ENCODE assay signal across 13 cellular contexts in the genomic region with DNA sequence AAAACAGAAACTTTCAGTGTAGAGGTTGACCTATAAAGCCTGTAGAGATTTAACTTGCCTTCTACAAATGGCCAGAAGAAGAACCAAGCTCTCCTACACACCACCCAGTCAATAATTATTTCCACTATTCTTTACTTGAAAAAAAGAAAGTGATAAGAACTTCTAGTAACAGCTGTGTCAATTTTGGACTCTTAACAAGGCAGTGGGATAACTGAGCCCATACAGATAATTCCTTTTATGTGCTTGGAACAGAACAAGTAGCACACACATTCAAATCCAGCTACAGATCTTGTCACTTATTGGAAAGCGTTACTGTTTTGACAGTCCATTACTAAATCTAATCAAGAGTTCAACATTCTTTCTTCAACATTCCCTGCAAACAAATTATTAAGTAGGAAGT. TPM values are rescaled to one million over a fixed set of nuclear protein-coding genes. Genes with fewer than 3 reads are reported as not detected.
DNase-seq lines count a peak whose midpoint lies in the region; ATAC-seq, FAIRE-seq and TF ChIP-seq lines count a peak whose summit lies in the region.
"Had no signal": no experiment of that assay in that cellular context is flagged by ENCODE, and none has a peak within 500 bp of the region (broad histone marks: within the 10 kb centered on the region; RNA-seq: fewer than 3 reads in every experiment).

No MANE protein-coding gene starts in this region.

- CTCF ChIA-PET in activated naive CD4-positive, alpha-beta T cell treated with anti-CD3 and anti-CD28 coated beads, Interleukin-2, amount 10 ng/mL, durations not matched to agents 7 days and 5 days (lab: Charles Lee), result interaction anchor here (0.6 to 2.2 kb wide), 21 partner anchors 8 to 737 kb away, joined by 3 to 9 read pairs (median 4); no protein-coding TSS in a partner anchor
- CTCF ChIA-PET in activated CD8-positive, alpha-beta T cell treated with anti-CD3 and anti-CD28 coated beads, Interleukin-2, amount 10 ng/mL, durations not matched to agents 7 days and 5 days (lab: Charles Lee), result interaction anchor here (0.7 to 3.6 kb wide), 24 partner anchors 9 to 737 kb away, joined by 3 to 15 read pairs (median 4); no protein-coding TSS in a partner anchor

- 62% methylated on average over 1 of the region's 1 CpG for whole genome bisulfite sequencing in thymus

- H3K4me1 Mint-ChIP-seq in activated naive CD4-positive, alpha-beta T cell treated with anti-CD3 and anti-CD28 coated beads, Interleukin-2, amount 10 ng/mL, durations not matched to agents 7 days and 5 days, result peaks cover 70% of the 10 kb centered on the region
- H3K4me1 Mint-ChIP-seq in activated CD8-positive, alpha-beta T cell treated with anti-CD3 and anti-CD28 coated beads, Interleukin-2, amount 10 ng/mL, durations not matched to agents 7 days and 5 days (ENCODE audit: low read depth), result peaks cover 53% of the 10 kb centered on the region

- ATAC-seq in activated CD8-positive, alpha-beta T cell treated with anti-CD3 and anti-CD28 coated beads, Interleukin-2, amount 10 ng/mL, durations not matched to agents 7 days and 5 days, result no peak
- no peak for ATAC-seq in HG02852 (IDR thresholded peaks at IDR 0.05; ENCODE audit: unreplicated experiment)
- ATAC-seq: left lung had no signal

- peak overlapping the region; percentile 61 for H3K27ac Mint-ChIP-seq in activated naive CD4-positive, alpha-beta T cell treated with anti-CD3 and anti-CD28 coated beads, Interleukin-2, amount 10 ng/mL, durations not matched to agents 7 days and 5 days
- H3K27ac Mint-ChIP-seq in activated CD8-positive, alpha-beta T cell treated with anti-CD3 and anti-CD28 coated beads, Interleukin-2, amount 10 ng/mL, durations not matched to agents 7 days and 5 days, result peak overlapping the region; percentile 62

- H3K27ac ChIP-seq in thymus (ENCODE audit: low read depth), result no peak overlapping the region
- H3K27ac ChIP-seq: coronary artery, ovary had no signal

- peak overlapping the region; percentile 99 for H3K4me3 Mint-ChIP-seq in activated naive CD4-positive, alpha-beta T cell treated with anti-CD3 and anti-CD28 coated beads, Interleukin-2, amount 10 ng/mL, durations not matched to agents 7 days and 5 days
- H3K4me3 Mint-ChIP-seq in activated CD8-positive, alpha-beta T cell treated with anti-CD3 and anti-CD28 coated beads, Interleukin-2, amount 10 ng/mL, durations not matched to agents 7 days and 5 days, result peak overlapping the region; percentile 82

- TF ChIP-seq POLR2A in erythroblast (IDR thresholded peaks at IDR 0.05; ENCODE audit: low read length), result no peak

- H3K27me3 Mint-ChIP-seq in activated naive CD4-positive, alpha-beta T cell treated with anti-CD3 and anti-CD28 coated beads, Interleukin-2, amount 10 ng/mL, durations not matched to agents 7 days and 5 days, result no peaks in the 10 kb centered on the region
- H3K27me3 Mint-ChIP-seq in activated CD8-positive, alpha-beta T cell treated with anti-CD3 and anti-CD28 coated beads, Interleukin-2, amount 10 ng/mL, durations not matched to agents 7 days and 5 days (ENCODE audit: low read depth), result no peaks in the 10 kb centered on the region

- no peak for DNase-seq in activated naive CD4-positive, alpha-beta T cell treated with anti-CD3 and anti-CD28 coated beads, Interleukin-2, amount 10 ng/mL, durations not matched to agents 7 days and 5 days
- DNase-seq in activated naive CD4-positive, alpha-beta T cell treated with anti-CD3 and anti-CD28 coated beads, Interleukin-2, amount 50 U/mL, for 16 hours, result no peak
- DNase-seq in activated CD8-positive, alpha-beta T cell treated with anti-CD3 and anti-CD28 coated beads, Interleukin-2, amount 10 ng/mL, durations not matched to agents 7 days and 5 days, result no peak
- DNase-seq in HTR-8/SVneo (ENCODE audit: insufficient read length, low spot score), result no peak
- no peak for DNase-seq in erythroblast (lab: John Stamatoyannopoulos, UW)
- DNase-seq: KBM-7, left lung, ovary, thyroid gland had no signal

- H3K36me3 ChIP-seq in mucosa of stomach (ENCODE audit: control insufficient read depth, insufficient read depth, low read length) (peaks cover 5% of the 10 kb centered on the region), thymus (ENCODE audit: control insufficient read depth, insufficient read depth) (peaks cover 7% of the 10 kb centered on the region)
- H3K36me3 ChIP-seq: ovary, thyroid gland had no signal

- no peak for FAIRE-seq in HTR-8/SVneo (lab: Jason Lieb, UNC)

- peaks cover 4% of the 10 kb centered on the region for H3K4me1 ChIP-seq in mucosa of stomach (ENCODE audit: control insufficient read depth, insufficient read depth, low read length)
- peaks cover 10% of the 10 kb centered on the region for H3K4me1 ChIP-seq in thymus (ENCODE audit: control insufficient read depth, insufficient read depth, low read length)

- peak overlapping the region; percentile 16 for H3K9ac ChIP-seq in mucosa of stomach (ENCODE audit: low read length)

- no peaks in the 10 kb centered on the region for H3K9me3 Mint-ChIP-seq in activated naive CD4-positive, alpha-beta T cell treated with anti-CD3 and anti-CD28 coated beads, Interleukin-2, amount 10 ng/mL, durations not matched to agents 7 days and 5 days
- H3K9me3 Mint-ChIP-seq in activated CD8-positive, alpha-beta T cell treated with anti-CD3 and anti-CD28 coated beads, Interleukin-2, amount 10 ng/mL, durations not matched to agents 7 days and 5 days (ENCODE audit: insufficient read depth), result no peaks in the 10 kb centered on the region

- H3K36me3 Mint-ChIP-seq in activated naive CD4-positive, alpha-beta T cell treated with anti-CD3 and anti-CD28 coated beads, Interleukin-2, amount 10 ng/mL, durations not matched to agents 7 days and 5 days, result peaks cover 84% of the 10 kb centered on the region
- H3K36me3 Mint-ChIP-seq in activated CD8-positive, alpha-beta T cell treated with anti-CD3 and anti-CD28 coated beads, Interleukin-2, amount 10 ng/mL, durations not matched to agents 7 days and 5 days (ENCODE audit: low read depth), result peaks cover 91% of the 10 kb centered on the region

- H3K27me3 ChIP-seq in mucosa of stomach (ENCODE audit: control insufficient read depth, insufficient read depth, low read length) (no peaks in the 10 kb centered on the region), thymus (ENCODE audit: control insufficient read depth, insufficient read depth) (no peaks in the 10 kb centered on the region)
- H3K27me3 ChIP-seq: ovary, thyroid gland had no signal

- POLR2A ChIA-PET in activated CD8-positive, alpha-beta T cell treated with anti-CD3 and anti-CD28 coated beads, Interleukin-2, amount 10 ng/mL, durations not matched to agents 7 days and 5 days (lab: Charles Lee), result interaction anchor here (0.6 to 1.5 kb wide), 4 partner anchors 33 to 303 kb away, joined by 4 to 6 read pairs (median 4); no protein-coding TSS in a partner anchor

- no peaks in the 10 kb centered on the region for H3K9me3 ChIP-seq in mucosa of stomach (ENCODE audit: control insufficient read depth, low read length)
- no peaks in the 10 kb centered on the region for H3K9me3 ChIP-seq in thymus (ENCODE audit: control insufficient read depth)
- H3K9me3 ChIP-seq: left lung, ovary, thyroid gland had no signal

- H3K4me3 ChIP-seq in mucosa of stomach (ENCODE audit: low read length) (no peak overlapping the region), thymus (ENCODE audit: low read length) (peak overlapping the region; percentile 34)
- H3K4me3 ChIP-seq: ovary, thyroid gland had no signal

RNA-seq across cellular contexts. Expression of a gene that starts 6.2 kb away (rescaled TPM):
- 10 to 100 TPM; 45.8 to 50.8 TPM for total RNA-seq in activated CD8-positive, alpha-beta T cell treated with anti-CD3 and anti-CD28 coated beads, Interleukin-2, amount 10 ng/mL, durations not matched to agents 7 days and 5 days
- polyA plus RNA-seq in thymus, result 25.2 TPM
